13 cellular contexts compared by ENCODE assay signal in the genomic region with DNA sequence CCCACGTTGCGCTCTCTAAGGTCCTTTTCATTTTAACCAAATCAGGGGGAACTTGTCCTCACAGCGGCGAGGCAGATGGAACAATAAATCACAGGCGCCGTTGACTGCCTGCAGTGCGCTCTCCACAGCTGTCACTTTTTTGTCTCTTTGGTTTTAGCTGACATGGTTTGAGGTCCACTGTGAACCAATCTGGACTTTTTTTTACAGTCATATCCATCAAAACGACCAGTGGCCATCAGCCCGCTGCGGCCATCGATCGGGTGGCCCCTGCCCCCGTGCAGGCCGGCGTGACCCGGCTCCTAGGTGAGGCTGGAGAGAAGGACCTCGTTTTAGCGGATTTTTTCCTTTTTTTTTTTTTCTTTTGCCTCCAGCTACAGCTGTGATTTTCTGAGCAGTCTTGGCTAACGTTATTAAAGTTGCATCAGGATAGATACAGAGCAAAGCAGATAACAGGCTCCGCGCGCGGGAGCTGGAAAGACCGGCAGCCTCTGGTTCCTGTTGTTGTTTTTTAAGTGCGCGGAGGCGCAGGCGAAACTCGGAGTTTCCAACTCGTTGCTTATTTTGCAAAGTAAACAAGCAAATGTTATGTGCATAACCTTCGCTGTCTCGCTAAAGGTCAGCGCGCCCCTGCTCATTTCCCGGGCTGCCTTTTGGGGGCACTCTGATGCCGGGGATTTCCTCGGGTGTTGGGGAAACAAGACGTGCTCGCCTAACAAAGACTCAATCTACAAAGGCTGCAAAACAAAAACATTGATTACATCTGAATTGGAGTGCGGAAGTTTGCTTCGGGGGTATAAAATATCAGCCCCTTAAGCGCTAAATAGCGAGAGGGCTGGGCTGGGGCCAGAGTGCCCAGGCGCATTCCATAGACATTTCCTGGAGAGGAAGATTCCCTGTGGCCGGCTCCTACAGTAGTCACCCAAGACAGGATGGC.
DNase-seq lines count a peak whose midpoint lies in the region; ATAC-seq and TF ChIP-seq lines count a peak whose summit lies in the region.
"Had no signal": no experiment of that assay in that cellular context is flagged by ENCODE, and none has a peak within 500 bp of the region (broad histone marks: within the 10 kb centered on the region; RNA-seq: fewer than 3 reads in every experiment).

No MANE protein-coding gene starts in this region.

- peak; percentile 50; the same call in 2 of the 3 replicates for TF ChIP-seq CTCF in H9 (conservative IDR thresholded peaks at IDR 0.05)

- peak; percentile 92 for DNase-seq in H9
- DNase-seq in adipocyte (ENCODE audit: low read depth), result no peak
- DNase-seq in natural killer cell treated with Interleukin-12 subunit alpha and Interleukin-12 subunit beta and Interleukin-15 and Interleukin-18, amount 100 ng/mL, for 72 hours (ENCODE audit: low spot score), result no peak
- no peak for DNase-seq in stimulated activated CD4-positive, alpha-beta T cell treated with anti-CD3 and anti-CD28 coated beads, Interleukin-4, amount 100 ng/mL, for 4 hours
- no peak for DNase-seq in GDM1 (lab: John Stamatoyannopoulos, UW)
- DNase-seq: activated CD8-positive, alpha-beta memory T cell treated with anti-CD3 and anti-CD28 coated beads, Interleukin-2, amount 10 ng/mL, durations not matched to agents 7 days and 5 days; CD8-positive, alpha-beta memory T cell; foreskin keratinocyte; NCI-H2081; SW 1271 had no signal

- H3K9me3 Mint-ChIP-seq in H9, result no peaks in the 10 kb centered on the region; a peak in 1 of 5 replicates
- no peaks in the 10 kb centered on the region for H3K9me3 Mint-ChIP-seq in natural killer cell treated with Interleukin-12 subunit alpha and Interleukin-12 subunit beta and Interleukin-15 and Interleukin-18, amount 100 ng/mL, for 72 hours

- no peak overlapping the region for H2AFZ ChIP-seq in H9 (ENCODE audit: low read length)

- peak overlapping the region; percentile 74 for H3K4me3 ChIP-seq in adipocyte (ENCODE audit: low read length)
- H3K4me3 ChIP-seq in iPS-15b (ENCODE audit: low read depth, low read length), result peak overlapping the region; percentile 54
- H3K4me3 ChIP-seq in rectal smooth muscle tissue (ENCODE audit: low read length), result peak overlapping the region; percentile 36

- no peak overlapping the region for H3K23ac ChIP-seq in H9 (ENCODE audit: insufficient read length, low read depth, low read length)

- H2BK12ac ChIP-seq in H9 (ENCODE audit: insufficient read length, low read depth, low read length), result no peak overlapping the region

- H3K4me3 Mint-ChIP-seq in H9, result peak overlapping the region; percentile 65 to 78
- no peak overlapping the region for H3K4me3 Mint-ChIP-seq in natural killer cell treated with Interleukin-12 subunit alpha and Interleukin-12 subunit beta and Interleukin-15 and Interleukin-18, amount 100 ng/mL, for 72 hours
- H3K4me3 Mint-ChIP-seq: activated CD8-positive, alpha-beta memory T cell treated with anti-CD3 and anti-CD28 coated beads, Interleukin-2, amount 10 ng/mL, durations not matched to agents 7 days and 5 days; CD8-positive, alpha-beta memory T cell had no signal

- H3K9me3 ChIP-seq in H9 (ENCODE audit: control insufficient read depth, low read depth, low read length) (no peaks in the 10 kb centered on the region), adipocyte (ENCODE audit: control insufficient read depth, low read length) (no peaks in the 10 kb centered on the region), iPS-15b (ENCODE audit: control insufficient read depth, insufficient read depth, low read length) (no peaks in the 10 kb centered on the region)

- no CpG with 5 or more reads among the region's 45 CpGs for WGBS in H9 (ENCODE audit: extremely low coverage, insufficient read length, low lambda C conversion rate)

- H3K79me2 ChIP-seq in H9 (ENCODE audit: insufficient read depth, low read length), result no peaks in the 10 kb centered on the region

- no peak overlapping the region for H4K91ac ChIP-seq in H9 (ENCODE audit: insufficient read length, low read depth, low read length)

- peaks cover 77 to 82% of the 10 kb centered on the region in 2 experiments for H3K4me1 Mint-ChIP-seq in H9
- no peaks in the 10 kb centered on the region for H3K4me1 Mint-ChIP-seq in natural killer cell treated with Interleukin-12 subunit alpha and Interleukin-12 subunit beta and Interleukin-15 and Interleukin-18, amount 100 ng/mL, for 72 hours (ENCODE audit: low read depth in 2 of 2)
- H3K4me1 Mint-ChIP-seq: activated CD8-positive, alpha-beta memory T cell treated with anti-CD3 and anti-CD28 coated beads, Interleukin-2, amount 10 ng/mL, durations not matched to agents 7 days and 5 days; CD8-positive, alpha-beta memory T cell had no signal

- H2BK20ac ChIP-seq in H9 (ENCODE audit: low read depth, low read length, poor library complexity, severe bottlenecking), result no peak overlapping the region

- H2BK5ac ChIP-seq in H9 (ENCODE audit: insufficient read length, low read length), result no peak overlapping the region

- no peak overlapping the region for H4K5ac ChIP-seq in H9 (ENCODE audit: insufficient read length, low read depth, low read length)

- H3K4me1 ChIP-seq in H9 (ENCODE audit: insufficient read depth, low read length), result peaks cover 22% of the 10 kb centered on the region; the same call in 1 of the 2 replicates
- H3K4me1 ChIP-seq in adipocyte (ENCODE audit: control insufficient read depth, insufficient read depth, low read length), result peaks cover 9% of the 10 kb centered on the region
- H3K4me1 ChIP-seq in iPS-15b (ENCODE audit: control insufficient read depth, insufficient read depth, low read length), result peaks cover 43% of the 10 kb centered on the region
- peaks cover 2% of the 10 kb centered on the region for H3K4me1 ChIP-seq in rectal smooth muscle tissue (ENCODE audit: control insufficient read depth, insufficient read depth, low read length)
- H3K4me1 ChIP-seq: foreskin keratinocyte had no signal

- H3K36me3 ChIP-seq in adipocyte (ENCODE audit: control insufficient read depth, insufficient read depth, low read length, severe bottlenecking), result no peaks in the 10 kb centered on the region
- no peaks in the 10 kb centered on the region for H3K36me3 ChIP-seq in iPS-15b (ENCODE audit: control insufficient read depth, insufficient read depth, low read length)
- no peaks in the 10 kb centered on the region for H3K36me3 ChIP-seq in rectal smooth muscle tissue (ENCODE audit: control insufficient read depth, insufficient read depth, low read length)

- no peak overlapping the region for H3T11ph ChIP-seq in H9 (ENCODE audit: low read length)

- no peak overlapping the region for H4K8ac ChIP-seq in H9 (replicated peaks; ENCODE audit: insufficient read length, low read depth, low read length)

- H3K23me2 ChIP-seq in H9 (ENCODE audit: insufficient read length, low read depth, low read length, poor library complexity, severe bottlenecking), result peaks cover 14% of the 10 kb centered on the region

- H2AK5ac ChIP-seq in H9 (ENCODE audit: insufficient read length, low read length), result no peak overlapping the region

- H3K27me3 ChIP-seq in H9 (ENCODE audit: insufficient read depth, low read length), result no peaks in the 10 kb centered on the region; the same call in 1 of the 2 replicates
- H3K27me3 ChIP-seq in adipocyte (replicated peaks; ENCODE audit: control insufficient read depth, insufficient read depth, low read length), result peaks cover 10% of the 10 kb centered on the region
- H3K27me3 ChIP-seq in iPS-15b (ENCODE audit: control insufficient read depth, insufficient read depth, low read length), result peaks cover 2% of the 10 kb centered on the region
- no peaks in the 10 kb centered on the region for H3K27me3 ChIP-seq in rectal smooth muscle tissue (ENCODE audit: control insufficient read depth, insufficient read depth, low read length)

- no peak overlapping the region for H3K56ac ChIP-seq in H9 (ENCODE audit: insufficient read length, low read depth, low read length)

- no peak overlapping the region for H2BK15ac ChIP-seq in H9 (ENCODE audit: low read depth, low read length)

- H3K4me2 ChIP-seq in H9 (ENCODE audit: insufficient read depth, insufficient read length, low read length), result peak overlapping the region; percentile 61

- no peak overlapping the region; the same call in 1 of the 2 replicates for H3K4ac ChIP-seq in H9 (ENCODE audit: low read depth, low read length)

- peak overlapping the region; percentile 15 for H3K18ac ChIP-seq in H9 (ENCODE audit: insufficient read length, low read depth, low read length)

- H3K36me3 Mint-ChIP-seq in H9 (ENCODE audit: insufficient read depth in 1 of 3, low read depth in 3 of 3), result no peaks in the 10 kb centered on the region; a peak in 1 of 7 replicates
- no peaks in the 10 kb centered on the region for H3K36me3 Mint-ChIP-seq in natural killer cell treated with Interleukin-12 subunit alpha and Interleukin-12 subunit beta and Interleukin-15 and Interleukin-18, amount 100 ng/mL, for 72 hours
- H3K36me3 Mint-ChIP-seq: activated CD8-positive, alpha-beta memory T cell treated with anti-CD3 and anti-CD28 coated beads, Interleukin-2, amount 10 ng/mL, durations not matched to agents 7 days and 5 days; CD8-positive, alpha-beta memory T cell had no signal

- H3K27ac ChIP-seq in H9 (ENCODE audit: insufficient read length, low read depth, low read length) (peak overlapping the region; percentile 25), rectal smooth muscle tissue (ENCODE audit: low read depth, low read length) (no peak overlapping the region)
- H3K27ac ChIP-seq: foreskin keratinocyte had no signal

- peaks cover 29% of the 10 kb centered on the region for H3K27me3 Mint-ChIP-seq in H9 (ENCODE audit: low read depth)
- H3K27me3 Mint-ChIP-seq in natural killer cell treated with Interleukin-12 subunit alpha and Interleukin-12 subunit beta and Interleukin-15 and Interleukin-18, amount 100 ng/mL, for 72 hours, result peaks cover 27 to 47% of the 10 kb centered on the region in 2 donors

- ATAC-seq in natural killer cell treated with Interleukin-12 subunit alpha and Interleukin-12 subunit beta and Interleukin-15 and Interleukin-18, amount 100 ng/mL, for 72 hours, result no peak
- ATAC-seq in GM19035 (IDR thresholded peaks at IDR 0.05; ENCODE audit: unreplicated experiment), result no peak
- ATAC-seq: activated CD8-positive, alpha-beta memory T cell treated with anti-CD3 and anti-CD28 coated beads, Interleukin-2, amount 10 ng/mL, durations not matched to agents 7 days and 5 days; foreskin keratinocyte had no signal

- H2BK120ac ChIP-seq in H9 (ENCODE audit: low read depth, low read length, poor library complexity, severe bottlenecking), result no peak overlapping the region

- peak overlapping the region in 2 of 3 experiments; percentile 54 to 78; a peak in 4 of 7 replicates for H3K27ac Mint-ChIP-seq in H9
- H3K27ac Mint-ChIP-seq in natural killer cell treated with Interleukin-12 subunit alpha and Interleukin-12 subunit beta and Interleukin-15 and Interleukin-18, amount 100 ng/mL, for 72 hours, result no peak overlapping the region
- H3K27ac Mint-ChIP-seq: activated CD8-positive, alpha-beta memory T cell treated with anti-CD3 and anti-CD28 coated beads, Interleukin-2, amount 10 ng/mL, durations not matched to agents 7 days and 5 days; CD8-positive, alpha-beta memory T cell had no signal

- no peaks in the 10 kb centered on the region for H3K79me1 ChIP-seq in H9 (ENCODE audit: insufficient read depth, low read depth, low read length, poor library complexity, severe bottlenecking)

- peak overlapping the region; percentile 45 for H3K9ac ChIP-seq in H9 (ENCODE audit: extremely low read depth, insufficient read length, low read length)
- H3K9ac ChIP-seq in adipocyte (ENCODE audit: low read length), result peak overlapping the region; percentile 12
- peak overlapping the region; percentile 68 for H3K9ac ChIP-seq in iPS-15b (ENCODE audit: low read depth, low read length)
- H3K9ac ChIP-seq in rectal smooth muscle tissue (ENCODE audit: low read length), result no peak overlapping the region

- no peaks in the 10 kb centered on the region for H4K20me1 ChIP-seq in H9 (ENCODE audit: control insufficient read depth, insufficient read depth, insufficient read length)

- H3K14ac ChIP-seq in H9 (ENCODE audit: insufficient read depth, low read length), result peak overlapping the region; percentile 21; the same call in 1 of the 2 replicates

Comparison
In these comparisons a context has a peak if more than half of its experiments do, and no peak if none do; other contexts are left out.
1. H3K27ac Mint-ChIP-seq: peak in H9 (2 of 3); none in natural killer cell treated with Interleukin-12 subunit alpha and Interleukin-12 subunit beta and Interleukin-15 and Interleukin-18, amount 100 ng/mL, for 72 hours (0 of 2).
2. Peak in every context shown above with its lines, with median percentiles within 50 percentile points of each other: H3K4me3 ChIP-seq.